ENCODE assay signal across 8 cellular contexts in genomic region chr4:145937021-145937861, GRCh38. TPM values are rescaled to one million over a fixed set of nuclear protein-coding genes. Genes with fewer than 3 reads are reported as not detected.
DNase-seq lines count a peak whose midpoint lies in the region; ATAC-seq and TF ChIP-seq lines count a peak whose summit lies in the region.

No MANE protein-coding gene starts in this region.

- H3K4me3 ChIP-seq in SJSA1, result peak overlapping the region; percentile 60
- peak overlapping the region; percentile 100 for H3K4me3 ChIP-seq in cardiac muscle cell
- H3K4me3 ChIP-seq in upper lobe of left lung, result peak overlapping the region; percentile 55 to 91 (median 76)

- TF ChIP-seq CTCF in cardiac muscle cell (IDR thresholded peaks at IDR 0.05; ENCODE audit: low read depth, low read length) (no peak), osteocyte (IDR thresholded peaks at IDR 0.05) (no peak), upper lobe of left lung (IDR thresholded peaks at IDR 0.05) (no peak)

- peak; percentile 21 for ATAC-seq in HG03280 (IDR thresholded peaks at IDR 0.05; ENCODE audit: unreplicated experiment)
- peak; percentile 43 for ATAC-seq in activated naive CD8-positive, alpha-beta T cell treated with anti-CD3 and anti-CD28 coated beads, Interleukin-2, amount 10 ng/mL, durations not matched to agents 7 days and 5 days (ENCODE audit: low read depth)
- ATAC-seq in upper lobe of left lung (ENCODE audit: low FRiP score in 2 of 2), result peak; percentile 61 to 71

- peak in 2 of 4 donors; percentile 15 to 24 for TF ChIP-seq POLR2A in upper lobe of left lung (IDR thresholded peaks at IDR 0.05)

- WGBS in upper lobe of left lung, 2 donors, result 0 to 1% methylated on average over 30 to 33 of the region's 89 CpGs

- peak; percentile 14 to 86 (median 85) for DNase-seq in NCI-H1417 (lab: John Stamatoyannopoulos, UW)
- no peak for DNase-seq in NCI-H1417 treated with DMSO at 0.1 percent for 48 hours (lab: John Stamatoyannopoulos, UW)
- peak; percentile 59 to 70 for DNase-seq in SJSA1 (ENCODE audit: low read depth in 1 of 2, low spot score in 2 of 2)
- peak; percentile 79 for DNase-seq in activated naive CD8-positive, alpha-beta T cell treated with anti-CD3 and anti-CD28 coated beads, Interleukin-2, amount 10 ng/mL, durations not matched to agents 7 days and 5 days
- peak; percentile 79 for DNase-seq in cardiac muscle cell (ENCODE audit: low read depth in 1 of 2, low spot score in 1 of 2)
- peak; percentile 87 for DNase-seq in osteocyte (ENCODE audit: extremely low spot score, unreplicated experiment)
- peak; percentile 57 to 91 for DNase-seq in upper lobe of left lung

- peak overlapping the region; percentile 95 for H3K4me3 Mint-ChIP-seq in activated naive CD8-positive, alpha-beta T cell treated with anti-CD3 and anti-CD28 coated beads, Interleukin-2, amount 10 ng/mL, durations not matched to agents 7 days and 5 days
- H3K4me3 Mint-ChIP-seq in osteocyte (ENCODE audit: unreplicated experiment), result peak overlapping the region; percentile 98

- H3K27me3 ChIP-seq in SJSA1 (replicated peaks) (no peaks in the 10 kb centered on the region), cardiac muscle cell (no peaks in the 10 kb centered on the region), upper lobe of left lung (no peaks in the 10 kb centered on the region)

- H3K4me1 ChIP-seq in SJSA1 (replicated peaks) (peaks cover 52% of the 10 kb centered on the region), cardiac muscle cell (ENCODE audit: low read depth) (peaks cover 39% of the 10 kb centered on the region), upper lobe of left lung (peaks cover 3 to 15% (median 7%) of the 10 kb centered on the region in 4 donors)

- H3K27me3 Mint-ChIP-seq in activated naive CD8-positive, alpha-beta T cell treated with anti-CD3 and anti-CD28 coated beads, Interleukin-2, amount 10 ng/mL, durations not matched to agents 7 days and 5 days, result no peaks in the 10 kb centered on the region
- no peaks in the 10 kb centered on the region for H3K27me3 Mint-ChIP-seq in osteocyte (ENCODE audit: unreplicated experiment)

- H3K36me3 Mint-ChIP-seq in activated naive CD8-positive, alpha-beta T cell treated with anti-CD3 and anti-CD28 coated beads, Interleukin-2, amount 10 ng/mL, durations not matched to agents 7 days and 5 days, result peaks cover 12% of the 10 kb centered on the region
- no peaks in the 10 kb centered on the region for H3K36me3 Mint-ChIP-seq in osteocyte (ENCODE audit: unreplicated experiment)

- H3K4me1 Mint-ChIP-seq in activated naive CD8-positive, alpha-beta T cell treated with anti-CD3 and anti-CD28 coated beads, Interleukin-2, amount 10 ng/mL, durations not matched to agents 7 days and 5 days, result peaks cover 26% of the 10 kb centered on the region
- peaks cover 47% of the 10 kb centered on the region for H3K4me1 Mint-ChIP-seq in osteocyte (ENCODE audit: unreplicated experiment)

- peak overlapping the region; percentile 96 for H3K27ac Mint-ChIP-seq in activated naive CD8-positive, alpha-beta T cell treated with anti-CD3 and anti-CD28 coated beads, Interleukin-2, amount 10 ng/mL, durations not matched to agents 7 days and 5 days
- peak overlapping the region; percentile 97 for H3K27ac Mint-ChIP-seq in osteocyte (ENCODE audit: unreplicated experiment)

- peak overlapping the region; percentile 78 for H3K27ac ChIP-seq in SJSA1
- peak overlapping the region; percentile 97 for H3K27ac ChIP-seq in cardiac muscle cell
- H3K27ac ChIP-seq in upper lobe of left lung, result peak overlapping the region; percentile 88 to 95 (median 92)

- H3K9me3 ChIP-seq in SJSA1 (replicated peaks), result no peaks in the 10 kb centered on the region
- no peaks in the 10 kb centered on the region for H3K9me3 ChIP-seq in cardiac muscle cell (ENCODE audit: low read depth)
- H3K9me3 ChIP-seq in upper lobe of left lung, result no peaks in the 10 kb centered on the region

- POLR2A ChIA-PET in activated naive CD8-positive, alpha-beta T cell treated with anti-CD3 and anti-CD28 coated beads, Interleukin-2, amount 10 ng/mL, durations not matched to agents 7 days and 5 days (lab: Charles Lee), result interaction anchor here (0.6 to 2.2 kb wide), 4 partner anchors 14 to 318 kb away, joined by 3 to 8 read pairs (median 5); partner anchors contain the start of gene MMAA

- H3K9me3 Mint-ChIP-seq in activated naive CD8-positive, alpha-beta T cell treated with anti-CD3 and anti-CD28 coated beads, Interleukin-2, amount 10 ng/mL, durations not matched to agents 7 days and 5 days, result no peaks in the 10 kb centered on the region
- H3K9me3 Mint-ChIP-seq in osteocyte (ENCODE audit: unreplicated experiment), result no peaks in the 10 kb centered on the region

- H3K36me3 ChIP-seq in SJSA1, result peaks cover 7% of the 10 kb centered on the region; the same call in 1 of the 2 replicates
- H3K36me3 ChIP-seq in cardiac muscle cell, result no peaks in the 10 kb centered on the region
- no peaks in the 10 kb centered on the region for H3K36me3 ChIP-seq in upper lobe of left lung

- TF ChIP-seq EP300 in upper lobe of left lung (IDR thresholded peaks at IDR 0.05), result no peak

RNA-seq across cellular contexts. Expression of gene ZNF827, which starts 1.4 kb away (rescaled TPM):
- total RNA-seq in SJSA1 (2014; rRNA removed; shearing (Covaris generic)), result 4.3 and 9.2 TPM in 2 replicates
- 10 to 100 TPM; 21.8 to 22.4 TPM for total RNA-seq in activated naive CD8-positive, alpha-beta T cell treated with anti-CD3 and anti-CD28 coated beads, Interleukin-2, amount 10 ng/mL, durations not matched to agents 7 days and 5 days
- 32.3 and 37.3 TPM in 2 replicates for total RNA-seq in cardiac muscle cell
- 8.9 and 13.2 TPM in 2 replicates for polyA plus RNA-seq in cardiac muscle cell
- total RNA-seq in osteocyte, result 22.5 and 24.9 TPM in 2 replicates
- total RNA-seq in upper lobe of left lung, result 10 to 100 TPM in 5 of 6 donors, 1 to 10 TPM in 1; 8.1 to 68.1 (median 18.3) TPM
